Comparison of ENCODE assay signal across 14 cellular contexts in the genomic region with DNA sequence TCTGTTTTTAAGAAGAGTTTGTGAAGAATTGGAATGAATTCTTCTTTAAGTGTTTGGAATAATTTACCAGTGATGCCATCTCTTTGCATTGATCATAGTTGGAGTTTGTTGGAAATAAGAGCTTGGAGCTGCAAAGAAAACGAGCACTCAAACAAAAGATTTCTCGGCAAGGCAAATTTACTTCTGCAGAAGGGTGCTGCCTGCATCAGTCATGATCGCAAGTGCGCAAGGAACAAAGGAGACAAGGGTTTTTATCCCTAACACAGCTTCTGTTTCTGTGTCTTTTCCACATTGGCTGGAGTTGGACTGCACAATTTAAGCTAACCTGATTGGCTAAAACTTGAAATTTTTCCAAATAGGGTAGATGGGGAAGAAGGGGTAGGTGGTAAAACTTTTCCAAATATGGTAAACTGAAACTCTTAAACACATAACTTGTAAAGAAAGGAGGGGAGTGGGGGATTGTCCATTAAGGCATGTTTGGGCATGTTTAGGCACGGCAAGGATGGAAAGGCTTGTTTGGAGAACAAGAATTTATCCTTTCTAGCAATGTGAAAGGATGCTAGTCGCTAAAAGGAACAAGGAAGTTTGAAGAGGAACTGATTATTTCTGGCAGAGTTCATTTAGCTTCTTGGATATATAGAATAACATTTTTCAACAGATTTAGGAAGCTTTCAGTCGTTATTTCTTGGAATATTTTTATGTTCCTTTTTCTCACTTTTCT. TPM values are rescaled to one million over a fixed set of nuclear protein-coding genes. Genes with fewer than 3 reads are reported as not detected.
DNase-seq lines count a peak whose midpoint lies in the region; TF ChIP-seq lines count a peak whose summit lies in the region.
"Had no signal": no experiment of that assay in that cellular context is flagged by ENCODE, and none has a peak within 500 bp of the region (broad histone marks: within the 10 kb centered on the region; RNA-seq: fewer than 3 reads in every experiment).

No MANE protein-coding gene starts in this region.

- no peak overlapping the region for H2BK120ac ChIP-seq in mesendoderm (ENCODE audit: low read depth, low read length)

- no peaks in the 10 kb centered on the region for H3K27me3 ChIP-seq in mesendoderm (ENCODE audit: insufficient read depth, low read length, poor library complexity)
- H3K27me3 ChIP-seq: BLaER1 treated with 17β-estradiol and CSF1 and Interleukin-3, amounts not matched to agents 10 nM and 100 nM had no signal

- H3K79me2 ChIP-seq in mesendoderm (ENCODE audit: control insufficient read depth, insufficient read depth, low read length), result no peaks in the 10 kb centered on the region

- H3K9ac ChIP-seq in mesendoderm (ENCODE audit: low read length), result no peak overlapping the region
- H3K9ac ChIP-seq: BLaER1 treated with 17β-estradiol and CSF1 and Interleukin-3, amounts not matched to agents 10 nM and 100 nM had no signal

- no peak overlapping the region for H2AK5ac ChIP-seq in mesendoderm (ENCODE audit: low read length)

- H4K5ac ChIP-seq in mesendoderm (ENCODE audit: low read length), result no peak overlapping the region

- no peak overlapping the region for H3K4me2 ChIP-seq in mesendoderm (ENCODE audit: low read length)
- H3K4me2 ChIP-seq: BLaER1 treated with 17β-estradiol and CSF1 and Interleukin-3, amounts not matched to agents 10 nM and 100 nM had no signal

- no peak overlapping the region for H4K8ac ChIP-seq in mesendoderm (ENCODE audit: low read depth, low read length)

- H3K4ac ChIP-seq in mesendoderm (ENCODE audit: low read depth, low read length), result no peak overlapping the region

- no peak overlapping the region for H3K56ac ChIP-seq in mesendoderm (ENCODE audit: low read length)

- no peaks in the 10 kb centered on the region for H3K36me3 ChIP-seq in mesendoderm (ENCODE audit: control insufficient read depth, insufficient read depth, low read length)

- no peak overlapping the region for H3K23ac ChIP-seq in mesendoderm (ENCODE audit: low read length)

- DNase-seq in NCI-H748 (lab: John Stamatoyannopoulos, UW; ENCODE audit: unreplicated experiment) (peak; percentile 4), NCI-H748 treated with DMSO at 0.1 percent for 48 hours (lab: John Stamatoyannopoulos, UW) (no peak), MV-4-11 (lab: John Stamatoyannopoulos, UW) (peak; percentile 43), astrocyte of the spinal cord (ENCODE audit: low read depth, low spot score) (peak; percentile 24), mesendoderm (peak; percentile 58), hepatic stellate cell (ENCODE audit: low spot score) (no peak), activated gamma-delta T cell treated with Interleukin-2 at 50 U/mL for 16 hours (no peak)
- no peak for DNase-seq in activated naive CD4-positive, alpha-beta T cell (lab: John Stamatoyannopoulos, UW)
- DNase-seq: GDM1, NCI-H1436 treated with DMSO at 0.1 percent for 48 hours, NCI-H2081, NCI-H510A, SHP77 treated with DMSO at 0.1 percent for 48 hours had no signal

- no peak overlapping the region for H2BK15ac ChIP-seq in mesendoderm (replicated peaks; ENCODE audit: low read depth)

- H3K4me1 ChIP-seq in mesendoderm (ENCODE audit: control insufficient read depth, low read depth, low read length), result no peaks in the 10 kb centered on the region

- TF ChIP-seq CTCF in astrocyte of the spinal cord (IDR thresholded peaks at IDR 0.05; ENCODE audit: low read depth, low read length), result no peak

- in situ Hi-C loops in astrocyte of the spinal cord (cut with HindIII; ENCODE audit: low sequenced_read_pairs), result no loop called here

- no CpG with 5 or more reads among the region's 7 CpGs for WGBS in mesendoderm (ENCODE audit: extremely low coverage, insufficient coverage, low lambda C conversion rate)

- H2BK5ac ChIP-seq in mesendoderm (ENCODE audit: low read length), result no peak overlapping the region

- H3K4me3 ChIP-seq in astrocyte of the spinal cord (ENCODE audit: low read depth, low read length) (no peak overlapping the region), mesendoderm (ENCODE audit: low read length) (no peak overlapping the region)

- no peak overlapping the region for H3K18ac ChIP-seq in mesendoderm (ENCODE audit: low read length)

- H3K27ac ChIP-seq in mesendoderm (ENCODE audit: low read depth, low read length), result no peak overlapping the region
- H3K27ac ChIP-seq: BLaER1 treated with 17β-estradiol and CSF1 and Interleukin-3, amounts not matched to agents 10 nM and 100 nM had no signal

- H3K79me1 ChIP-seq in mesendoderm (ENCODE audit: low read length), result no peaks in the 10 kb centered on the region

RNA-seq across cellular contexts. Expression of gene AADACL4, which starts 3.5 kb away (rescaled TPM):
- not detected for polyA plus RNA-seq in mesendoderm (2013, experiment 1 of 2)
- not detected for polyA plus RNA-seq in mesendoderm (2013, experiment 2 of 2)

RNA-seq across cellular contexts. Expression of gene DHRS3, which starts 22.4 kb away (rescaled TPM):
- polyA plus RNA-seq in mesendoderm (2013, experiment 1 of 2), result 2.5 TPM
- 2.8 TPM for polyA plus RNA-seq in mesendoderm (2013, experiment 2 of 2)

Comparison
In these comparisons a context has a peak if more than half of its experiments do, and no peak if none do; other contexts are left out.
1. DNase-seq: peak in NCI-H748 (single experiment), MV-4-11 (single experiment), astrocyte of the spinal cord (single experiment) and mesendoderm (single experiment); none in NCI-H748 treated with DMSO at 0.1 percent for 48 hours (single experiment), hepatic stellate cell (single experiment), activated naive CD4-positive, alpha-beta T cell (0 of 4) and activated gamma-delta T cell treated with Interleukin-2 at 50 U/mL for 16 hours (single experiment).